Comparison of ENCODE assay signal across 20 cellular contexts in the genomic region with DNA sequence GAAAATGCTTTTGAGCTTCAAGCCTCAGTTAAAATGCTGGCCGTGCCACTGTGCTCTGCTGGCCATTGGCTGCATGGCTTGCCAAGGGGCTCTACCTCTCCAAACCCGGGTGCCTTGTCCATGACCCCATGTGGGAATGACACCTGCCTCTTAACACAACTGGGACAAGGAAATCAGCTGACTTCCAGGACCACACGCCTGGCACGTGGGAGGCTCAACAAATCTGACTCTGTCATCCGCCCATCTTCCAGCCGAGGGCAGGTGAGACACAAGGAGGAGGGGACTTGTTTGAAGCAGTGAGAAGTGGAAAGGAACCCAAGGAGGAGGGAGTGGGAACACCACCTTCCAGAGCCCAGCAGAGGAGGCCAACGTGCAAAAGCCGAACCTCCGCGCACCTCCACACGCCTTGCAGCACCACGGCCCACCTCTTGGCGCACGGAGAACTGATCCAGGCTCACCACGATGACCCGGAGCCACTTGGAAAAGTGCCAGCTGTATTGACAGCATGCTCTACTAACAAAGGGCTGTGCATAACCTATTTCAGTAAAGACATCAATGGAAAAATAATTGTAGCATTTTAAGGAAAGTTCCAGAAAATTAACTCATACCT. TPM values are rescaled to one million over a fixed set of nuclear protein-coding genes. Genes with fewer than 3 reads are reported as not detected.
"Had no signal": no experiment of that assay in that cellular context is flagged by ENCODE, and none has a peak within 500 bp of the region (broad histone marks: within the 10 kb centered on the region; RNA-seq: fewer than 3 reads in every experiment).

No MANE protein-coding gene starts in this region.

- DNase-seq: activated CD4-positive, alpha-beta T cell treated with anti-CD3 and anti-CD28 coated beads, Interleukin-2, amount 50 U/mL, for 4 hours; activated naive CD4-positive, alpha-beta T cell; activated naive CD8-positive, alpha-beta T cell treated with anti-CD3 and anti-CD28 coated beads for 36 hours; activated T-cell treated with anti-CD3 and anti-CD28 coated beads, Interleukin-2, amount 50 U/mL, for 1 hour; amniotic stem cell; dorsolateral prefrontal cortex; erythroblast; mucosa of descending colon; naive B cell; right lobe of liver; spleen; stimulated activated CD4-positive, alpha-beta T cell treated with anti-CD3 and anti-CD28 coated beads, Interleukin-4, amount 100 ng/mL, for 4 hours; stimulated activated naive B cell treated with anti-CD40 and anti-IgM and Interleukin-4, amounts not matched to agents 10 μg/mL and 1 μg/mL and 100 μg/mL, for 72 hours had no signal

- H3K4me3 Mint-ChIP-seq: activated naive CD8-positive, alpha-beta T cell treated with anti-CD3 and anti-CD28 coated beads for 36 hours; activated T-helper 17 cell treated with anti-CD3 and anti-CD28 coated beads, Interleukin-2, amount 50 U/mL, for 72 hours; memory B cell; neural crest cell; stimulated activated naive B cell treated with anti-CD40 and anti-IgM and Interleukin-4, amounts not matched to agents 10 μg/mL and 1 μg/mL and 100 μg/mL, for 72 hours had no signal

- H3K27me3 ChIP-seq: cardiac muscle cell, right lobe of liver, tibial nerve had no signal

- ATAC-seq: activated T-helper 17 cell treated with anti-CD3 and anti-CD28 coated beads, Interleukin-2, amount 50 U/mL, for 72 hours; mucosa of descending colon; right lobe of liver; stimulated activated naive B cell treated with anti-CD40 and anti-IgM and Interleukin-4, amounts not matched to agents 10 μg/mL and 1 μg/mL and 100 μg/mL, for 72 hours had no signal

- H3K27me3 Mint-ChIP-seq: memory B cell had no signal

- H3K4me1 Mint-ChIP-seq: activated naive CD8-positive, alpha-beta T cell treated with anti-CD3 and anti-CD28 coated beads for 36 hours; activated T-helper 17 cell treated with anti-CD3 and anti-CD28 coated beads, Interleukin-2, amount 50 U/mL, for 72 hours; memory B cell; naive B cell; stimulated activated naive B cell treated with anti-CD40 and anti-IgM and Interleukin-4, amounts not matched to agents 10 μg/mL and 1 μg/mL and 100 μg/mL, for 72 hours had no signal

- H3K27ac Mint-ChIP-seq: activated naive CD8-positive, alpha-beta T cell treated with anti-CD3 and anti-CD28 coated beads for 36 hours; activated T-helper 17 cell treated with anti-CD3 and anti-CD28 coated beads, Interleukin-2, amount 50 U/mL, for 72 hours; memory B cell; naive B cell; stimulated activated naive B cell treated with anti-CD40 and anti-IgM and Interleukin-4, amounts not matched to agents 10 μg/mL and 1 μg/mL and 100 μg/mL, for 72 hours had no signal

- H3K4me3 ChIP-seq: cardiac muscle cell, dorsolateral prefrontal cortex, mucosa of descending colon, right lobe of liver, spleen, tibial nerve had no signal

- H3K9me3 ChIP-seq: mucosa of descending colon, right lobe of liver, spleen, tibial nerve had no signal

- H3K27ac ChIP-seq: cardiac muscle cell, dorsolateral prefrontal cortex, right lobe of liver had no signal

- H3K36me3 Mint-ChIP-seq: activated naive CD8-positive, alpha-beta T cell treated with anti-CD3 and anti-CD28 coated beads for 36 hours; memory B cell; naive B cell; stimulated activated naive B cell treated with anti-CD40 and anti-IgM and Interleukin-4, amounts not matched to agents 10 μg/mL and 1 μg/mL and 100 μg/mL, for 72 hours had no signal

- FAIRE-seq: frontal cortex had no signal

- H3K9me3 Mint-ChIP-seq: activated naive CD8-positive, alpha-beta T cell treated with anti-CD3 and anti-CD28 coated beads for 36 hours; activated T-helper 17 cell treated with anti-CD3 and anti-CD28 coated beads, Interleukin-2, amount 50 U/mL, for 72 hours; memory B cell; naive B cell; neural crest cell; stimulated activated naive B cell treated with anti-CD40 and anti-IgM and Interleukin-4, amounts not matched to agents 10 μg/mL and 1 μg/mL and 100 μg/mL, for 72 hours had no signal

- H3K36me3 ChIP-seq: cardiac muscle cell, right lobe of liver, spleen had no signal

RNA-seq across cellular contexts. Expression of a gene that starts 38.3 kb away (rescaled TPM):
- total RNA-seq: activated naive CD8-positive, alpha-beta T cell treated with anti-CD3 and anti-CD28 coated beads for 36 hours; activated T-helper 17 cell treated with anti-CD3 and anti-CD28 coated beads, Interleukin-2, amount 50 U/mL, for 72 hours; T-helper 2 cell treated with Interferon-gamma antibody and Interleukin-4, amounts not matched to agents 100 ng/mL and 5 ng/mL, for 36 hours had no signal

RNA-seq across cellular contexts. Expression of a gene that starts 38.4 kb away (rescaled TPM):
- total RNA-seq: activated naive CD8-positive, alpha-beta T cell treated with anti-CD3 and anti-CD28 coated beads for 36 hours; T-helper 2 cell treated with Interferon-gamma antibody and Interleukin-4, amounts not matched to agents 100 ng/mL and 5 ng/mL, for 36 hours had no signal
